ENCODE assay signal across 11 cellular contexts in the genomic region with DNA sequence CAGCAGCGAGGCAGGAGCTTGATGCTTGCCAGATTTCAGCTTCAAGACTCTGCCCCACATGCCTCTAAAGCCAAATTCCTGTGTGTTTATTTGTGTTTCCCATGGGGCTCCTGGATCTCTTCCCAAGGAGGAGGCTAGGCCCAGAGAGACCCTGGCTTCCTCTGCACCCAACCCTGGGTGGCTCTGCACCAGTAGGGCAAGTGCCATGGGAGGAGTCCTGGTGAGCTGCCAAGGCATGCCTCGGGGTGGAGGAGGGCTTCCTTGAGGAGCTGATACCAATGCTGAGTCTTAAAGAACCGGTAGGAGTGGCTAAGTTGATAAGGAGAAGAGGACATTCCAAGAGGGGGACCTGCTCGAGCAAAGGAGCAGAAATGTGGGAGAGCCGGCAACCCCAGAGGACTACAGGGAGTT. TPM values are rescaled to one million over a fixed set of nuclear protein-coding genes. Genes with fewer than 3 reads are reported as not detected.
DNase-seq lines count a peak whose midpoint lies in the region; TF ChIP-seq lines count a peak whose summit lies in the region.
"Had no signal": no experiment of that assay in that cellular context is flagged by ENCODE, and none has a peak within 500 bp of the region (broad histone marks: within the 10 kb centered on the region; RNA-seq: fewer than 3 reads in every experiment).

No MANE protein-coding gene starts in this region.

- peaks cover 6% of the 10 kb centered on the region for H3K27me3 ChIP-seq in osteoblast (ENCODE audit: insufficient read depth, low read length)

- no peak overlapping the region for H3K4me3 Mint-ChIP-seq in CD14-positive monocyte
- no peak overlapping the region for H3K4me3 Mint-ChIP-seq in activated naive CD4-positive, alpha-beta T cell treated with anti-CD3 and anti-CD28 coated beads, Interleukin-2, amount 10 ng/mL, durations not matched to agents 7 days and 5 days

- H3K9me3 ChIP-seq in osteoblast (ENCODE audit: low read depth, low read length), result no peaks in the 10 kb centered on the region

- no peaks in the 10 kb centered on the region for H3K36me3 ChIP-seq in osteoblast (ENCODE audit: insufficient read depth, low read length)

- H3K27me3 Mint-ChIP-seq in CD14-positive monocyte (ENCODE audit: low read depth in 3 of 3), result peaks cover 2 to 17% (median 5%) of the 10 kb centered on the region in 3 donors
- H3K27me3 Mint-ChIP-seq in activated naive CD4-positive, alpha-beta T cell treated with anti-CD3 and anti-CD28 coated beads, Interleukin-2, amount 10 ng/mL, durations not matched to agents 7 days and 5 days, result peaks cover 65% of the 10 kb centered on the region

- no peak overlapping the region for H2AFZ ChIP-seq in osteoblast (ENCODE audit: low read length)

- TF ChIP-seq CTCF in CD14-positive monocyte (IDR thresholded peaks at IDR 0.05) (no peak), cardiac fibroblast (IDR thresholded peaks at IDR 0.05; ENCODE audit: low read depth, low read length) (no peak), osteoblast (IDR thresholded peaks at IDR 0.05; ENCODE audit: extremely low read depth, low read depth, low read length) (no peak)

- H3K36me3 Mint-ChIP-seq in CD14-positive monocyte, result peaks cover 0 to 4% of the 10 kb centered on the region in 2 donors
- H3K36me3 Mint-ChIP-seq in activated naive CD4-positive, alpha-beta T cell treated with anti-CD3 and anti-CD28 coated beads, Interleukin-2, amount 10 ng/mL, durations not matched to agents 7 days and 5 days, result no peaks in the 10 kb centered on the region

- no peak overlapping the region for H3K4me3 ChIP-seq in cardiac fibroblast (replicated peaks in 1 of 2; ENCODE audit: low read depth in 2 of 2, low read length in 2 of 2)
- no peak overlapping the region for H3K4me3 ChIP-seq in osteoblast (ENCODE audit: insufficient read depth, low read length)

- no peaks in the 10 kb centered on the region for H3K79me2 ChIP-seq in osteoblast (ENCODE audit: insufficient read depth, low read length)

- intact Hi-C loops in CD14-positive monocyte (cut with micrococcal nuclease), result loop anchor here (5.0 kb wide), 2 partner anchors 37 to 62 kb away; partner anchors contain the start of gene MACROH2A1 (in 2 of the 2)

- H3K27ac Mint-ChIP-seq in CD14-positive monocyte, result peak overlapping the region in 1 of 7 donors; percentile 76
- no peak overlapping the region for H3K27ac Mint-ChIP-seq in activated naive CD4-positive, alpha-beta T cell treated with anti-CD3 and anti-CD28 coated beads, Interleukin-2, amount 10 ng/mL, durations not matched to agents 7 days and 5 days

- H4K20me1 ChIP-seq in osteoblast (ENCODE audit: insufficient read depth, low read length), result no peaks in the 10 kb centered on the region

- H3K27ac ChIP-seq in osteoblast (ENCODE audit: low read depth, low read length), result no peak overlapping the region

- peaks cover 34% of the 10 kb centered on the region for H3K4me1 ChIP-seq in osteoblast (ENCODE audit: insufficient read depth, low read length)

- peak; percentile 16 for DNase-seq in CD14-positive monocyte (ENCODE audit: low spot score)
- peak; percentile 89 for DNase-seq in LoVo (ENCODE audit: low spot score)
- peak; percentile 46 to 89 for DNase-seq in cardiac fibroblast (ENCODE audit: low read depth in 2 of 2)
- DNase-seq in osteoblast (ENCODE audit: insufficient read length, low spot score, missing footprints), result peak; percentile 88
- no peak for DNase-seq in NCI-H1436 treated with DMSO at 0.1 percent for 48 hours (lab: John Stamatoyannopoulos, UW)
- no peak for DNase-seq in NCI-H446 treated with DMSO at 0.1 percent for 48 hours (lab: John Stamatoyannopoulos, UW)
- no peak for DNase-seq in activated naive CD4-positive, alpha-beta T cell treated with anti-CD3 and anti-CD28 coated beads, Interleukin-2, amount 10 ng/mL, durations not matched to agents 7 days and 5 days
- DNase-seq in NCI-H526 (lab: John Stamatoyannopoulos, UW), result no peak
- DNase-seq: NCI-H1092 had no signal

- no peaks in the 10 kb centered on the region for H3K9me3 Mint-ChIP-seq in CD14-positive monocyte
- H3K9me3 Mint-ChIP-seq in activated naive CD4-positive, alpha-beta T cell treated with anti-CD3 and anti-CD28 coated beads, Interleukin-2, amount 10 ng/mL, durations not matched to agents 7 days and 5 days, result no peaks in the 10 kb centered on the region

- H3K4me1 Mint-ChIP-seq in CD14-positive monocyte, result peaks cover 38% of the 10 kb centered on the region
- H3K4me1 Mint-ChIP-seq in activated naive CD4-positive, alpha-beta T cell treated with anti-CD3 and anti-CD28 coated beads, Interleukin-2, amount 10 ng/mL, durations not matched to agents 7 days and 5 days, result peaks cover 5% of the 10 kb centered on the region

- peak overlapping the region; percentile 52 for H3K4me2 ChIP-seq in osteoblast (ENCODE audit: insufficient read depth, low read length)

- CTCF ChIA-PET in activated naive CD4-positive, alpha-beta T cell treated with anti-CD3 and anti-CD28 coated beads, Interleukin-2, amount 10 ng/mL, durations not matched to agents 7 days and 5 days (lab: Charles Lee), result interaction anchor here (0.8 to 14.2 kb wide), 8 partner anchors 17 to 372 kb away, joined by 3 to 415 read pairs (median 7); no protein-coding TSS in a partner anchor

RNA-seq across cellular contexts. Expression of gene TIFAB, which starts 6.8 kb away (rescaled TPM):
- under 1 TPM; 0.29 to 0.50 TPM for polyA plus RNA-seq in CD14-positive monocyte
- total RNA-seq in osteoblast, result not detected in 2 replicates
- total RNA-seq: T-helper 2 cell treated with Interferon-gamma antibody and Interleukin-4, amounts not matched to agents 100 ng/mL and 5 ng/mL, for 36 hours had no signal

RNA-seq across cellular contexts. Expression of gene DCANP1, which starts 11.8 kb away (rescaled TPM):
- under 1 TPM; 0.14 to 0.15 TPM for polyA plus RNA-seq in CD14-positive monocyte
- not detected in 2 replicates for total RNA-seq in osteoblast
- total RNA-seq: skeletal muscle tissue; T-helper 2 cell treated with Interferon-gamma antibody and Interleukin-4, amounts not matched to agents 100 ng/mL and 5 ng/mL, for 36 hours had no signal

RNA-seq across cellular contexts. Expression of gene MACROH2A1, which starts 59.9 kb away (rescaled TPM):
- polyA plus RNA-seq in CD14-positive monocyte, result 100 to 1,000 TPM; 352 to 443 TPM
- 150 and 162 TPM in 2 replicates for total RNA-seq in osteoblast

Comparison
In these comparisons a context has a peak if more than half of its experiments do, and no peak if none do; other contexts are left out.
1. DNase-seq: peak in CD14-positive monocyte (single experiment), LoVo (single experiment), cardiac fibroblast (2 of 2) and osteoblast (single experiment); none in NCI-H1436 treated with DMSO at 0.1 percent for 48 hours (single experiment), NCI-H446 treated with DMSO at 0.1 percent for 48 hours (single experiment), activated naive CD4-positive, alpha-beta T cell treated with anti-CD3 and anti-CD28 coated beads, Interleukin-2, amount 10 ng/mL, durations not matched to agents 7 days and 5 days (single experiment) and NCI-H526 (0 of 2).